Comparison of ENCODE assay signal across 31 cellular contexts in the genomic region with DNA sequence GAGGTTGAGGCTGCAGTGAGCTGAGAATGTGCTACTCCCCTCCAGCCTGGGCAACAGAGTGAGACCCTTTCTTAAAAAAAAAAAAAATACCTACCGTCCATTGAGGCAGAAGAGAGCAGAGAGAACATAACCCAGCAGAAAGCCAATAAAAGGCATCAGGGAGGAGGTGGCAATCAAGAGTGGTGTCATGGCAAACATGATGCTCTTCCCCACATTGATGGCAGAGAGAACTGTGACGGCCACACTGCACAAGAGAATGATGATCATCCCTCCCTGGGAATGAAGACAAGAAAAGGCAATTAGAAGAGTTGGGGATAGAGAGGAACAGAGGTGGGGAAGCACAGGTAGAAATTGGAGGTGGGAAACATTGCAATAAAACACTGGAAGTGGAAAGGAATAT. TPM values are rescaled to one million over a fixed set of nuclear protein-coding genes. Genes with fewer than 3 reads are reported as not detected.
DNase-seq lines count a peak whose midpoint lies in the region; ATAC-seq, FAIRE-seq and TF ChIP-seq lines count a peak whose summit lies in the region.
"Had no signal": no experiment of that assay in that cellular context is flagged by ENCODE, and none has a peak within 500 bp of the region (broad histone marks: within the 10 kb centered on the region; RNA-seq: fewer than 3 reads in every experiment).

No MANE protein-coding gene starts in this region.

- no peak overlapping the region for H3K4me3 Mint-ChIP-seq in activated T-cell treated with anti-CD3 and anti-CD28 coated beads, Interleukin-2, amount 50 U/mL, for 72 hours
- no peak overlapping the region for H3K4me3 Mint-ChIP-seq in activated naive CD8-positive, alpha-beta T cell treated with anti-CD3 and anti-CD28 coated beads for 36 hours
- H3K4me3 Mint-ChIP-seq: activated T-helper 1 cell treated with anti-CD3 and anti-CD28 coated beads, Interleukin-12 subunit alpha, Interleukin-12 subunit beta, Interleukin-2, Interleukin-4 antibody, amounts not matched to agents 30 ng/mL and 10 ng/mL and 1 ng/mL, durations not matched to agents 14 hours and 24 hours and 36 hours; B cell had no signal

- TF ChIP-seq POLR2A in right lobe of liver (IDR thresholded peaks at IDR 0.05), result no peak

- peak overlapping the region; percentile 88 for H3K27ac Mint-ChIP-seq in activated T-cell treated with anti-CD3 and anti-CD28 coated beads, Interleukin-2, amount 50 U/mL, for 72 hours
- H3K27ac Mint-ChIP-seq in activated naive CD8-positive, alpha-beta T cell treated with anti-CD3 and anti-CD28 coated beads for 36 hours, result peak overlapping the region; percentile 86
- H3K27ac Mint-ChIP-seq: activated T-helper 1 cell treated with anti-CD3 and anti-CD28 coated beads, Interleukin-12 subunit alpha, Interleukin-12 subunit beta, Interleukin-2, Interleukin-4 antibody, amounts not matched to agents 30 ng/mL and 10 ng/mL and 1 ng/mL, durations not matched to agents 14 hours and 24 hours and 36 hours; B cell had no signal

- intact Hi-C loops in right lobe of liver (cut with DNase I), result no loop called here

- FAIRE-seq in urothelium cell line (lab: Jason Lieb, UNC), result peak; percentile 58

- no peak for DNase-seq in activated T-cell treated with anti-CD3 and anti-CD28 coated beads, Interleukin-2, amount 50 U/mL, for 72 hours
- no peak for DNase-seq in activated T-cell treated with anti-CD3 and anti-CD28 coated beads for 4 hours
- DNase-seq in activated naive CD8-positive, alpha-beta T cell treated with anti-CD3 and anti-CD28 coated beads for 36 hours, result no peak
- no peak for DNase-seq in right lobe of liver
- DNase-seq in urothelium cell line (ENCODE audit: low spot score), result no peak
- DNase-seq in MV-4-11 (lab: John Stamatoyannopoulos, UW), result no peak
- DNase-seq in HPDE6-E6E7 (ENCODE audit: extremely low spot score), result no peak
- DNase-seq: activated CD4-positive, alpha-beta T cell treated with anti-CD3 and anti-CD28 coated beads for 48 hours; activated naive CD4-positive, alpha-beta T cell treated with Interleukin-2 at 50 U/mL for 16 hours; amygdala; DMS53; left lung; mesendoderm; NCI-H1092 treated with DMSO at 0.1 percent for 48 hours; NCI-H187; NCI-H2171 treated with DMSO at 0.1 percent for 48 hours; NCI-H510A; nucleus accumbens; sigmoid colon; stimulated activated CD4-positive, alpha-beta T cell treated with anti-CD3 and anti-CD28 coated beads, Interleukin-12 subunit alpha, Interleukin-12 subunit beta, amount 100 ng/mL, for 4 hours; stimulated activated CD4-positive, alpha-beta T cell treated with anti-CD3 and anti-CD28 coated beads, Interleukin-2, amount 100 ng/mL, for 48 hours; stomach had no signal

- no peak overlapping the region for H3K4me3 ChIP-seq in right lobe of liver
- H3K4me3 ChIP-seq: left lung, prostate gland, sigmoid colon, stomach, vagina had no signal

- H3K36me3 Mint-ChIP-seq in activated T-cell treated with anti-CD3 and anti-CD28 coated beads, Interleukin-2, amount 50 U/mL, for 72 hours (ENCODE audit: insufficient read depth in 2 of 2), result peaks cover 12 to 45% of the 10 kb centered on the region in 2 donors
- H3K36me3 Mint-ChIP-seq in activated naive CD8-positive, alpha-beta T cell treated with anti-CD3 and anti-CD28 coated beads for 36 hours, result peaks cover 53% of the 10 kb centered on the region

- H3K9me3 ChIP-seq in right lobe of liver, result no peaks in the 10 kb centered on the region
- H3K9me3 ChIP-seq: left lung, prostate gland, sigmoid colon, stomach, vagina had no signal

- no peaks in the 10 kb centered on the region for H3K9me3 Mint-ChIP-seq in activated T-cell treated with anti-CD3 and anti-CD28 coated beads, Interleukin-2, amount 50 U/mL, for 72 hours
- H3K9me3 Mint-ChIP-seq in activated naive CD8-positive, alpha-beta T cell treated with anti-CD3 and anti-CD28 coated beads for 36 hours, result no peaks in the 10 kb centered on the region
- H3K9me3 Mint-ChIP-seq: activated T-helper 1 cell treated with anti-CD3 and anti-CD28 coated beads, Interleukin-12 subunit alpha, Interleukin-12 subunit beta, Interleukin-2, Interleukin-4 antibody, amounts not matched to agents 30 ng/mL and 10 ng/mL and 1 ng/mL, durations not matched to agents 14 hours and 24 hours and 36 hours had no signal

- H3K27ac ChIP-seq in right lobe of liver, result peak overlapping the region in 2 of 3 donors; percentile 6 to 76
- H3K27ac ChIP-seq: left lung, prostate gland, sigmoid colon, stomach, vagina, VCaP had no signal

- no peaks in the 10 kb centered on the region for H3K27me3 Mint-ChIP-seq in activated T-cell treated with anti-CD3 and anti-CD28 coated beads, Interleukin-2, amount 50 U/mL, for 72 hours (ENCODE audit: low read depth)
- H3K27me3 Mint-ChIP-seq in activated naive CD8-positive, alpha-beta T cell treated with anti-CD3 and anti-CD28 coated beads for 36 hours, result no peaks in the 10 kb centered on the region
- H3K27me3 Mint-ChIP-seq: B cell had no signal

- 84% methylated on average over 2 of the region's 2 CpGs for WGBS in right lobe of liver (ENCODE audit: insufficient coverage, low coverage, low lambda C conversion rate, missing lambda C conversion rate)

- H3K4me1 Mint-ChIP-seq in activated T-cell treated with anti-CD3 and anti-CD28 coated beads, Interleukin-2, amount 50 U/mL, for 72 hours (ENCODE audit: low read depth), result peaks cover 48% of the 10 kb centered on the region
- peaks cover 45% of the 10 kb centered on the region for H3K4me1 Mint-ChIP-seq in activated naive CD8-positive, alpha-beta T cell treated with anti-CD3 and anti-CD28 coated beads for 36 hours

- ATAC-seq in activated T-cell treated with anti-CD3 and anti-CD28 coated beads, Interleukin-2, amount 50 U/mL, for 72 hours (replicated peaks in 1 of 2), result no peak
- no peak for ATAC-seq in right lobe of liver
- ATAC-seq in HG02571 (IDR thresholded peaks at IDR 0.05; ENCODE audit: unreplicated experiment), result no peak
- ATAC-seq: HCT116, left lung had no signal

- H3K36me3 ChIP-seq in right lobe of liver, result peaks cover 0 to 81% (median 28%) of the 10 kb centered on the region in 4 donors
- H3K36me3 ChIP-seq: prostate gland had no signal

- H3K27me3 ChIP-seq in right lobe of liver, result no peaks in the 10 kb centered on the region
- H3K27me3 ChIP-seq: left lung, sigmoid colon, stomach, vagina had no signal

- H3K4me1 ChIP-seq in right lobe of liver, result peaks cover 0 to 34% (median 12%) of the 10 kb centered on the region in 4 donors
- H3K4me1 ChIP-seq: prostate gland had no signal

- TF ChIP-seq CTCF in right lobe of liver (IDR thresholded peaks at IDR 0.05), result no peak

RNA-seq across cellular contexts. Expression of a gene that starts 12.1 kb away (rescaled TPM):
- total RNA-seq in activated T-cell treated with anti-CD3 and anti-CD28 coated beads, Interleukin-2, amount 50 U/mL, for 72 hours, result 100 to 1,000 TPM; 417 to 428 TPM
- total RNA-seq in activated naive CD8-positive, alpha-beta T cell treated with anti-CD3 and anti-CD28 coated beads for 36 hours, result 100 to 1,000 TPM; 310 to 318 TPM
- 100 to 1,000 TPM in 4 of 6 experiments, 10 to 100 TPM in 2; 82.3 to 204 (median 126) TPM for total RNA-seq in right lobe of liver

RNA-seq across cellular contexts. Expression of a gene that starts 18.0 kb away (rescaled TPM):
- not detected for total RNA-seq in activated T-cell treated with anti-CD3 and anti-CD28 coated beads, Interleukin-2, amount 50 U/mL, for 72 hours
- not detected for total RNA-seq in activated naive CD8-positive, alpha-beta T cell treated with anti-CD3 and anti-CD28 coated beads for 36 hours
- 100 to 1,000 TPM in 3 of 6 experiments, 10 to 100 TPM in 3; 61.5 to 260 (median 105) TPM for total RNA-seq in right lobe of liver
- total RNA-seq: activated T-helper 1 cell treated with anti-CD3 and anti-CD28 coated beads, Interleukin-12 subunit alpha, Interleukin-12 subunit beta, Interleukin-2, Interleukin-4 antibody, amounts not matched to agents 30 ng/mL and 10 ng/mL and 1 ng/mL, durations not matched to agents 14 hours and 24 hours and 36 hours; B cell; glomerular endothelial cell; left lung; prostate gland; RPMI7951; sigmoid colon; stomach; vagina had no signal

Comparison
In these comparisons a context has a peak if more than half of its experiments do, and no peak if none do; other contexts are left out.
1. RNA of a gene that starts 18.0 kb away (total RNA-seq): 61.5 to 260 TPM in right lobe of liver; not detected in activated T-cell treated with anti-CD3 and anti-CD28 coated beads, Interleukin-2, amount 50 U/mL, for 72 hours and not detected in activated naive CD8-positive, alpha-beta T cell treated with anti-CD3 and anti-CD28 coated beads for 36 hours; every median in the first group is over 10 times any median in the second.